8 cellular contexts compared by ENCODE assay signal in the genomic region with DNA sequence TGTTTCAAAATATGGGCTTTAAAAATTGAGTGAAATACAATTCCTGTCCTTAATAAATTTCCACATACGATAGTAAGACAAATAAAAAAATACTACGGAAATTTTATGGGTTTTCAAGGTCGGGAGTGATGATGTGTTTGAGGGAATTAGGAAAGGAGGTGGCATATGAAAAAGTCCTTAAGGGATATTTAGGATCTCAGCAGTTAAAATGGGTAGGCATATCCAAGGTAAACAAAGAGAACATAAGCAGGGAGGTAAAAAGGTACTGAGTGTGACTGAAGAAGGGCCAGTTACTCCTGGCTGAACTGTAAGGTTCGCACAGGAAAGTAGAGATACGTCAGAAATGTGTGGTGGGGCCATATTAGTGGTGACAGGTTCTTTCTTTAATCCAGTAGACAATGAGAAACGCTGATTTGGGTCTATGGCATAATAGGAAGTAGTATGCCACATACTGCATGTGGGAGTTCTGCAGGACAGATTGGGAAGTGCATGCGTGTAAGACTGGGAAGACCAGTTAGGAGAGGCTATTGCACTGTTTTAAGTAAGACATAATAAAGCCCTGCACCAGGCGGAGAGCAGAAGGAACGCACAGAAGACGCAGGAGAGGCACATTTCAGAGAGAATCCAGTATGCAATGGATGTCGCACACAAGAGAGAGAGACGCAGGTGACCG. TPM values are rescaled to one million over a fixed set of nuclear protein-coding genes. Genes with fewer than 3 reads are reported as not detected.
DNase-seq lines count a peak whose midpoint lies in the region; ATAC-seq and TF ChIP-seq lines count a peak whose summit lies in the region.

No MANE protein-coding gene starts in this region.

- peak overlapping the region; percentile 92 for H3K4me3 ChIP-seq in CD4-positive, CD25-positive, alpha-beta regulatory T cell (ENCODE audit: low read depth, low read length)
- H3K4me3 ChIP-seq in fibroblast of mammary gland (ENCODE audit: control insufficient read depth, low read depth, low read length): peak overlapping the region; percentile 71

- H3K4me1 Mint-ChIP-seq in CD4-positive, CD25-positive, alpha-beta regulatory T cell: peaks cover 13 to 31% (median 19%) of the 10 kb centered on the region in 4 donors
- H3K4me1 Mint-ChIP-seq in naive B cell: peaks cover 18 to 32% (median 27%) of the 10 kb centered on the region in 3 donors

- no peaks in the 10 kb centered on the region for H3K36me3 ChIP-seq in CD4-positive, CD25-positive, alpha-beta regulatory T cell (ENCODE audit: control insufficient read depth, insufficient read depth, low read length)

- H3K9me3 ChIP-seq in CD4-positive, CD25-positive, alpha-beta regulatory T cell (ENCODE audit: control insufficient read depth in 2 of 2, low read length in 2 of 2): no peaks in the 10 kb centered on the region

- peak; percentile 5 to 58 (median 26) for DNase-seq in CD4-positive, CD25-positive, alpha-beta regulatory T cell
- DNase-seq in NAMALWA (ENCODE audit: low spot score) (peak; percentile 68), SW480 (ENCODE audit: low spot score) (peak; percentile 94), fibroblast of mammary gland (ENCODE audit: low read depth) (peak; percentile 88), naive B cell (peak; percentile 18), posterior vena cava (ENCODE audit: low spot score) (no peak)
- no peak for DNase-seq in NK-92 treated with Interleukin-12 subunit alpha and Interleukin-12 subunit beta, amount 100 ng/mL, for 24 hours (lab: John Stamatoyannopoulos, UW)

- H3K4me1 ChIP-seq in CD4-positive, CD25-positive, alpha-beta regulatory T cell (ENCODE audit: control insufficient read depth, insufficient read depth, low read length, poor library complexity, severe bottlenecking): peaks cover 21% of the 10 kb centered on the region

- peak overlapping the region; percentile 82 for H3K27ac ChIP-seq in CD4-positive, CD25-positive, alpha-beta regulatory T cell (ENCODE audit: insufficient read depth, low read length, poor library complexity, severe bottlenecking)

- TF ChIP-seq CTCF in fibroblast of mammary gland (conservative IDR thresholded peaks at IDR 0.05; ENCODE audit: control insufficient read depth, insufficient read depth, low read depth, low read length): peak; percentile 62

- intact Hi-C loops in posterior vena cava (cut with DNase I): no loop called here

- H3K9me3 Mint-ChIP-seq in CD4-positive, CD25-positive, alpha-beta regulatory T cell: no peaks in the 10 kb centered on the region
- no peaks in the 10 kb centered on the region for H3K9me3 Mint-ChIP-seq in naive B cell

- H3K4me3 Mint-ChIP-seq in CD4-positive, CD25-positive, alpha-beta regulatory T cell: no peak overlapping the region
- H3K4me3 Mint-ChIP-seq in naive B cell: no peak overlapping the region

- no peaks in the 10 kb centered on the region for H3K36me3 Mint-ChIP-seq in CD4-positive, CD25-positive, alpha-beta regulatory T cell
- H3K36me3 Mint-ChIP-seq in naive B cell: no peaks in the 10 kb centered on the region

- no peaks in the 10 kb centered on the region for H3K27me3 Mint-ChIP-seq in CD4-positive, CD25-positive, alpha-beta regulatory T cell
- peaks cover 0 to 5% (median 0%) of the 10 kb centered on the region in 3 donors for H3K27me3 Mint-ChIP-seq in naive B cell

- H3K27ac Mint-ChIP-seq in CD4-positive, CD25-positive, alpha-beta regulatory T cell: no peak overlapping the region
- no peak overlapping the region for H3K27ac Mint-ChIP-seq in naive B cell

- no peak for ATAC-seq in CD4-positive, CD25-positive, alpha-beta regulatory T cell (ENCODE audit: low read depth in 2 of 2)
- peak; percentile 1 for ATAC-seq in GM19455 (IDR thresholded peaks at IDR 0.05; ENCODE audit: unreplicated experiment)
- ATAC-seq in naive B cell (ENCODE audit: low read depth in 2 of 2): peak in 1 of 2 donors; percentile 0

- H3K27me3 ChIP-seq in CD4-positive, CD25-positive, alpha-beta regulatory T cell (ENCODE audit: control insufficient read depth, insufficient read depth, low read length): no peaks in the 10 kb centered on the region

RNA-seq across cellular contexts. Expression of a gene that starts 0.9 kb away (rescaled TPM):
- 40.0 TPM for total RNA-seq in CD4-positive, CD25-positive, alpha-beta regulatory T cell
- polyA plus RNA-seq in CD4-positive, CD25-positive, alpha-beta regulatory T cell: 10 to 100 TPM; 10.5 to 17.1 (median 12.5) TPM
- polyA plus RNA-seq in naive B cell (ENCODE audit: low read depth in 6 of 6): 10 to 100 TPM in 5 of 6 donors, 1 to 10 TPM in 1; 9.9 to 22.4 (median 14.1) TPM
- 10 to 100 TPM; 15.1 to 22.9 TPM for total RNA-seq in posterior vena cava

Comparison
In these comparisons a context has a peak if more than half of its experiments do, and no peak if none do; other contexts are left out.
1. DNase-seq: peak in CD4-positive, CD25-positive, alpha-beta regulatory T cell (3 of 3), NAMALWA (single experiment), SW480 (single experiment), fibroblast of mammary gland (single experiment) and naive B cell (single experiment); none in posterior vena cava (single experiment) and NK-92 treated with Interleukin-12 subunit alpha and Interleukin-12 subunit beta, amount 100 ng/mL, for 24 hours (single experiment).